Comparison of ENCODE assay signal across 7 cellular contexts in the genomic region with DNA sequence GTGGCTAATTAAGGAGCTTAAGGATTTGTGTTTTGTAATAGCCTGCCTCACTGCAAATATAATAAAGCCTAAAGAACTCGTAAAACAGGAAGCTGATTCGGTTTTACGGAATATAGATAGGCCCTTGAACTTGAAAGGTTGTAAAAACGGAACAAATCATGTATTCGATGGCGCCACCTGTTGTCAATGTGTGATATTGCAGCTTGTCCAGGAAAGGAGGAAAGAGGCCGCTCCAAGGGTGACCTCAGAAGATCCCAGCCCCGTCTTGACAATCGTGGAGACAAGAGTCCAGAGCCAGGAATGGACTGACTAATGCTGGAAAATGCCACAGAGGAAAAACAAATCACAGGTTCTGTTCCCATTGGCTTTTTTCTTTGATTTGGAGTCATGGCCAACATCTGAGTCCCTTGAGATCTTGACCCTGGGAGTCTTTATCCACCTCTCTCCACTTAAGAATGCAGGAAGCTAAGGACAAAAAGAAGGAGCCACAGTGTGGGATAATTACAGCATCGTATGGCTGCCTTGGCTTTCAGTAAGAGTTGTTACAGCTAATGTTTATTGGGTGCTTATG. TPM values are rescaled to one million over a fixed set of nuclear protein-coding genes. Genes with fewer than 3 reads are reported as not detected.
DNase-seq lines count a peak whose midpoint lies in the region; ATAC-seq, FAIRE-seq and TF ChIP-seq lines count a peak whose summit lies in the region.

No MANE protein-coding gene starts in this region.

- dilution Hi-C loops in keratinocyte (cut with MboI; ENCODE audit: extremely low pct_ligation_motif_present, low sequenced_read_pairs): no loop called here

- H4K20me1 ChIP-seq in Loucy (ENCODE audit: insufficient read depth, low read length, poor library complexity, severe bottlenecking) (no peaks in the 10 kb centered on the region), keratinocyte (ENCODE audit: control insufficient read depth, extremely low read depth, insufficient read depth, low read length) (no peaks in the 10 kb centered on the region)

- H3K27me3 ChIP-seq in Loucy (ENCODE audit: insufficient read depth, low read length, poor library complexity, severe bottlenecking) (no peaks in the 10 kb centered on the region), brain microvascular endothelial cell (replicated peaks) (no peaks in the 10 kb centered on the region), keratinocyte (ENCODE audit: control insufficient read depth, extremely low read depth, insufficient read depth, low read length) (peaks cover 7% of the 10 kb centered on the region)

- H3F3A ChIP-seq in Loucy (ENCODE audit: low read depth): no peaks in the 10 kb centered on the region

- no peak overlapping the region for H3K27ac ChIP-seq in brain microvascular endothelial cell
- no peak overlapping the region for H3K27ac ChIP-seq in keratinocyte (ENCODE audit: control insufficient read depth, insufficient read depth, low read length)

- no peak for ATAC-seq in GM21576 (IDR thresholded peaks at IDR 0.05; ENCODE audit: unreplicated experiment)

- in situ Hi-C loops in brain microvascular endothelial cell (cut with HindIII; ENCODE audit: low pct_ligation_motif_present, low sequenced_read_pairs): no loop called here

- H3K9me2 ChIP-seq in Loucy (replicated peaks; ENCODE audit: low read depth, low read length): no peaks in the 10 kb centered on the region

- no peak overlapping the region for H3K9ac ChIP-seq in Loucy (ENCODE audit: low read depth, low read length, poor library complexity, severe bottlenecking)
- no peak overlapping the region for H3K9ac ChIP-seq in keratinocyte (ENCODE audit: control insufficient read depth, extremely low read depth, insufficient read depth, low read length)

- no peaks in the 10 kb centered on the region for H3K4me1 ChIP-seq in Loucy (ENCODE audit: insufficient read depth, low read length, poor library complexity, severe bottlenecking)
- H3K4me1 ChIP-seq in keratinocyte (ENCODE audit: control insufficient read depth, extremely low read depth, insufficient read depth, low read length): no peaks in the 10 kb centered on the region

- H3K36me3 ChIP-seq in Loucy (ENCODE audit: insufficient read depth, low read length) (no peaks in the 10 kb centered on the region), brain microvascular endothelial cell (replicated peaks) (no peaks in the 10 kb centered on the region), keratinocyte (ENCODE audit: control insufficient read depth in 2 of 2, extremely low read depth in 1 of 2, insufficient read depth in 2 of 2, low read length in 2 of 2) (no peaks in the 10 kb centered on the region)

- DNase-seq in GM04503 (ENCODE audit: low read depth): peak; percentile 29
- peak; percentile 44 for DNase-seq in SKM-1 (lab: John Stamatoyannopoulos, UW; ENCODE audit: unreplicated experiment)
- peak; percentile 60 for DNase-seq in brain microvascular endothelial cell
- peak; percentile 11 for DNase-seq in keratinocyte (ENCODE audit: low read depth, low spot score)
- peak; percentile 58 for DNase-seq in stimulated activated CD4-positive, alpha-beta T cell treated with anti-CD3 and anti-CD28 coated beads, Interleukin-15, amount 100 ng/mL, for 24 hours

- H3K79me2 ChIP-seq in Loucy (ENCODE audit: insufficient read depth, low read length): no peaks in the 10 kb centered on the region
- no peaks in the 10 kb centered on the region for H3K79me2 ChIP-seq in keratinocyte (ENCODE audit: control insufficient read depth, insufficient read depth, low read length)

- no peaks in the 10 kb centered on the region for H3K9me3 ChIP-seq in Loucy (ENCODE audit: insufficient read depth, low read depth, low read length)
- H3K9me3 ChIP-seq in keratinocyte (ENCODE audit: control insufficient read depth, low read depth, low read length): no peaks in the 10 kb centered on the region

- no peaks in the 10 kb centered on the region for H3K9me1 ChIP-seq in keratinocyte (ENCODE audit: control insufficient read depth, extremely low read depth, insufficient read depth, low read length)

- H3K4me3 ChIP-seq in Loucy (ENCODE audit: low read length, poor library complexity, severe bottlenecking) (no peak overlapping the region), brain microvascular endothelial cell (ENCODE audit: low read depth, low read length) (no peak overlapping the region), keratinocyte (ENCODE audit: control insufficient read depth in 2 of 3, extremely low read depth in 1 of 3, insufficient read depth in 2 of 3, low read depth in 1 of 3, low read length in 3 of 3) (no peak overlapping the region)

- H2AFZ ChIP-seq in Loucy (ENCODE audit: low read length): no peak overlapping the region
- no peak overlapping the region for H2AFZ ChIP-seq in keratinocyte (ENCODE audit: control insufficient read depth, low read length)

- no peak overlapping the region for H3K4me2 ChIP-seq in Loucy (ENCODE audit: low read depth, low read length, poor library complexity, severe bottlenecking)
- no peak overlapping the region for H3K4me2 ChIP-seq in keratinocyte (ENCODE audit: control insufficient read depth, extremely low read depth, insufficient read depth, low read depth, low read length)

- FAIRE-seq in keratinocyte (lab: Jason Lieb, UNC): peak; percentile 52

- TF ChIP-seq CTCF in Loucy (conservative IDR thresholded peaks at IDR 0.05; ENCODE audit: low read length) (peak; percentile 90), brain microvascular endothelial cell (IDR thresholded peaks at IDR 0.05; ENCODE audit: low read depth, low read length, missing control alignments) (peak; percentile 75), keratinocyte (optimal IDR thresholded peaks at IDR 0.05 in 1 of 3, IDR thresholded peaks at IDR 0.05 in 1 of 3, conservative IDR thresholded peaks at IDR 0.05 in 1 of 3; ENCODE audit: extremely low read depth in 1 of 3, insufficient read depth in 2 of 3, low read length in 3 of 3) (peak; percentile 74 to 79 (median 76))

RNA-seq across cellular contexts. Expression of a gene that starts 7.0 kb away (rescaled TPM):
- not detected in 3 replicates for polyA plus RNA-seq in keratinocyte
- polyA plus RNA-seq in keratinocyte (2011; ENCODE audit: low read depth): not detected
- polyA plus RNA-seq in keratinocyte (2011; cell fraction: cytosol; rRNA removed): not detected in 2 replicates
- not detected in 2 replicates for polyA plus RNA-seq in keratinocyte (2011; cell fraction: nucleus; rRNA removed)
- polyA plus RNA-seq in keratinocyte (2012; ENCODE audit: low replicate concordance): not detected in 2 replicates
- not detected in 3 replicates for polyA minus RNA-seq in keratinocyte
- not detected for polyA minus RNA-seq in keratinocyte (2011; cell fraction: cytosol; rRNA and poly(A)+ RNA removed)
- polyA minus RNA-seq in keratinocyte (2011; cell fraction: nucleus; rRNA and poly(A)+ RNA removed): not detected in 2 replicates
